Comparison of ENCODE assay signal across 25 cellular contexts in the genomic region with DNA sequence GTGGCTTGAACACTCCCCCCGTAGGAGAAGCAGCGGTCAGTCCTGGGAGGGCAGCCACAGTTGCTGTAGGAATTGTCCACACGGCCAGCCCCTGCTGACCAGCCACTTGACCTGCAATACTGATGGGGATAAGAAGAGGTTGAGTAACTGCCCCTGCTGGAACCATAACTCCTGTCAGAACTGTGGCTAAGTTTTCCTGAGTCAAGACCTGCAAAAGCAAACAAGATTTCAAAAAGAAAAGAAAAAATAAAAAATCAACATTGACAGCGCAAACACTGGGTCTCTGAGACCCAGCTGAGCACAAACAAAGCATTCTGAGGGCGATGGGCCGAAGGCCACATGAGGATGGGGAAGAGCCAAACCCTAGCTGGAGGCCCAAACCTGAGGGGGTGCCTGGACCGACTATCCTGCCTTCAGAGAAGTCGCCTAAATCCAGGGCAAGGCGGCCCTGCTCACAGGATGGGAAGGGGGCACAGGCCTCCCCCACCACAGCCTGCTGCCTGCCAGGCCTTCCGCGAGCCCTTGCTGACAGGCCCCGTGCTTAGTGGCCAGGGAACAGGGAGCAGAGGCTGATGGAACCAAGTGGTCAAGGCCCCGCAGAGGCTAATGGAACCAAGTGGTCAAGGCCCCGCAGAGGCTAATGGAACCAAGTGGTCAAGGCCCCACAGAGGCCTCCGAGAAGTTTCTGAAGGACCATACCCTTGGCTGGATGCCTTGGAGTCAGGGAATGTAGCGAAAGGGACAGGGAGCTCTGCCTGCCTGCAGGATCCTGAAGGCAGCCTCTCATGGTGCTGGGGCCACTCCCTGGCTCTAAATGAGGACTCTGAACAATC.
"Had no signal": no experiment of that assay in that cellular context is flagged by ENCODE, and none has a peak within 500 bp of the region (broad histone marks: within the 10 kb centered on the region; RNA-seq: fewer than 3 reads in every experiment).

No MANE protein-coding gene starts in this region.

- H3K4me3 ChIP-seq: left lung, pancreas, sigmoid colon, smooth muscle cell, testis, upper lobe of left lung had no signal

- H3K27ac ChIP-seq: foreskin keratinocyte, left lung, neutrophil, pancreas, sigmoid colon, testis, upper lobe of left lung, WERI-Rb-1 had no signal

- H3K27me3 ChIP-seq: foreskin keratinocyte, left lung, neutrophil, pancreas, sigmoid colon, testis, upper lobe of left lung had no signal

- H3K4me2 ChIP-seq: smooth muscle cell had no signal

- H3K36me3 ChIP-seq: neutrophil, pancreas, WERI-Rb-1 had no signal

- ATAC-seq: foreskin keratinocyte, left lung, natural killer cell, pancreas had no signal

- H3K4me1 ChIP-seq: foreskin keratinocyte, left lung, pancreas, sigmoid colon, testis had no signal

- H3K9me3 ChIP-seq: left lung, neutrophil, pancreas, sigmoid colon, testis, upper lobe of left lung had no signal

- DNase-seq: activated CD4-positive, alpha-beta T cell treated with anti-CD3 and anti-CD28 coated beads for 1 hour; activated CD8-positive, alpha-beta memory T cell treated with anti-CD3 and anti-CD28 coated beads for 24 hours; activated CD8-positive, alpha-beta memory T cell treated with anti-CD3 and anti-CD28 coated beads, Interleukin-2, amount 50 U/mL, for 4 hours; activated naive CD4-positive, alpha-beta T cell treated with Interleukin-2 at 50 U/mL for 16 hours; activated naive CD8-positive, alpha-beta T cell treated with anti-CD3 and anti-CD28 coated beads, Interleukin-2, amount 10 ng/mL, durations not matched to agents 7 days and 5 days; activated T-cell treated with anti-CD3 and anti-CD28 coated beads, Interleukin-2, amount 50 U/mL, for 24 hours; amygdala; cerebellar nuclear complex; effector memory CD4-positive, alpha-beta T cell; foreskin keratinocyte; midbrain; natural killer cell; pancreas; sigmoid colon; stimulated activated CD4-positive, alpha-beta T cell treated with anti-CD3 and anti-CD28 coated beads, Interleukin-15, amount 100 ng/mL, for 24 hours; stimulated activated CD4-positive, alpha-beta T cell treated with anti-CD3 and anti-CD28 coated beads, Interleukin-2, amount 100 ng/mL, for 48 hours; stimulated activated CD8-positive, alpha-beta memory T cell treated with anti-CD3 and anti-CD28 coated beads, Interleukin-4, amount 100 ng/mL, for 48 hours; stimulated activated naive CD4-positive, alpha-beta T cell; T-helper 1 cell; testis; WERI-Rb-1 had no signal
